Comparison of ENCODE assay signal across 8 cellular contexts in genomic region chr2:95728878-95729511, GRCh38.
DNase-seq lines count a peak whose midpoint lies in the region; ATAC-seq, FAIRE-seq and TF ChIP-seq lines count a peak whose summit lies in the region.

No MANE protein-coding gene starts in this region.

- H3K4me1 Mint-ChIP-seq in CD4-positive, alpha-beta T cell (ENCODE audit: low read depth), result no peaks in the 10 kb centered on the region

- TF ChIP-seq CTCF in CD4-positive, alpha-beta T cell (IDR thresholded peaks at IDR 0.05), result peak; percentile 11

- CTCF ChIA-PET in CD4-positive, alpha-beta T cell (lab: Charles Lee), result no interaction called here

- H3K27me3 Mint-ChIP-seq in CD4-positive, alpha-beta T cell, result peaks cover 30% of the 10 kb centered on the region

- intact Hi-C loops in CD4-positive, alpha-beta T cell (cut with DNase I, micrococcal nuclease), result no loop called here

- no peak overlapping the region for H3K27ac Mint-ChIP-seq in CD4-positive, alpha-beta T cell

- no peaks in the 10 kb centered on the region for H3K9me3 ChIP-seq in CD4-positive, alpha-beta T cell (ENCODE audit: control insufficient read depth, low read length)

- no peak overlapping the region for H3K4me3 Mint-ChIP-seq in CD4-positive, alpha-beta T cell

- POLR2A ChIA-PET in CD4-positive, alpha-beta T cell (lab: Charles Lee), result no interaction called here

- FAIRE-seq in TTC549 (lab: Jason Lieb, UNC) (peak; percentile 93), urothelium cell line (lab: Jason Lieb, UNC) (peak; percentile 86)

- H3K9me3 Mint-ChIP-seq in CD4-positive, alpha-beta T cell, result no peaks in the 10 kb centered on the region

- H3K27me3 ChIP-seq in CD4-positive, alpha-beta T cell (ENCODE audit: control insufficient read depth, insufficient read depth, low read length), result no peaks in the 10 kb centered on the region

- ATAC-seq in CD4-positive, alpha-beta T cell (ENCODE audit: poor library complexity), result no peak
- ATAC-seq in GM21529 (IDR thresholded peaks at IDR 0.05; ENCODE audit: unreplicated experiment), result peak; percentile 79
- no peak for ATAC-seq in GM19023 (IDR thresholded peaks at IDR 0.05; ENCODE audit: unreplicated experiment)

- no peak overlapping the region for H3K27ac ChIP-seq in CD4-positive, alpha-beta T cell (ENCODE audit: low read depth, low read length)
- H3K27ac ChIP-seq in epithelial cell of prostate, result no peak overlapping the region

- no peaks in the 10 kb centered on the region for H3K36me3 Mint-ChIP-seq in CD4-positive, alpha-beta T cell (ENCODE audit: low read depth)

- peak in 4 of 10 experiments; percentile 1 to 20 (median 4) for DNase-seq in CD4-positive, alpha-beta T cell
- DNase-seq in NCI-H2081 (lab: John Stamatoyannopoulos, UW) (peak; percentile 87 to 93), epithelial cell of prostate (ENCODE audit: low read depth, low spot score) (peak; percentile 27), mucosa of gallbladder (ENCODE audit: low spot score) (peak; percentile 86), urothelium cell line (ENCODE audit: low spot score) (peak; percentile 83)
